ENCODE assay signal across 24 cellular contexts in the genomic region with DNA sequence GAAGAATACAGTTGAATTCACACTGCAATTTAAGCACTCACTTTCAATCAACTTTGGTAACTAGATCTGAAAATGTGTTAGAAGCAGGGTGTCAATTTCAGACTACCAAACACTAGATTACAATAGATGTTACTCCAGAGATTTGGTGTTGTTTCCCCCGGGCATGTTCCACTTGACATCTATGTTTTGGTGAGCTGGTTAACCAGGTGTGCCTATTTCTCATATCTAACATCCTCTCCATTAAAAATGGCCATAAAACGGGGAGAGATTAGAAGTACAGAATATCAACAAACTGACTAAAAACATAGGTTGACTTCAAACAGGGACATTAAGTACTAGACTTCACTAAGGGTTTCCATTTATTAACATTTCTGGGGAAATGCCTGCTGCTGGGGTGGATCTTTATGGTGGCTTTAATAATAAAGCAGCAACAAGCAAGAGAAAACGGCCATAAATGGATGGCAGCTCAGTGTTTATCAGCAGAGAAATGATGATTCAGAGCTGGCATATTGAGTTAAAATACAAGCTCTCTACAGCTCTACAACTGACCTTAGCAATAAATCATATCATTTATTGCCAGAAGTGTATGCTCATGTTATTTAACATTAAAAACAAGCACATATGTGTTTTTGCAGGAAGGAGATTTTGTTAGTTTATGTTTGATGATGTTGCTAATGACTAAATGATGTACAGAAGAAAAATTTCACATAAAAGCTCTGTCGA.
DNase-seq lines count a peak whose midpoint lies in the region; ATAC-seq and TF ChIP-seq lines count a peak whose summit lies in the region.
"Had no signal": no experiment of that assay in that cellular context is flagged by ENCODE, and none has a peak within 500 bp of the region (broad histone marks: within the 10 kb centered on the region; RNA-seq: fewer than 3 reads in every experiment).

No MANE protein-coding gene starts in this region.

- H3K9me3 ChIP-seq in OCI-LY1 (ENCODE audit: low read length) = no peaks in the 10 kb centered on the region
- H3K9me3 ChIP-seq: body of pancreas had no signal

- DNase-seq in DMS 273 (lab: John Stamatoyannopoulos, UW; ENCODE audit: unreplicated experiment) (peak; percentile 16), DMS 273 treated with DMSO at 0.1 percent for 48 hours (lab: John Stamatoyannopoulos, UW) (no peak), NCI-H1436 (lab: John Stamatoyannopoulos, UW) (peak; percentile 69), fibroblast of villous mesenchyme (ENCODE audit: low read depth) (peak; percentile 34), mesenteric fat pad (ENCODE audit: low spot score) (no peak)
- no peak for DNase-seq in stimulated activated CD4-positive, alpha-beta T cell treated with anti-CD3 and anti-CD28 coated beads, Interleukin-4, amount 100 ng/mL, for 1 hour
- DNase-seq in stimulated activated naive CD8-positive, alpha-beta T cell treated with anti-CD3 and anti-CD28 coated beads, Interleukin-15, Interleukin-2, amounts not matched to agents 100 U/mL and 50 U/mL, for 24 hours = no peak
- DNase-seq: activated B cell treated with CpG ODN at 0.5 μM for 24 hours; activated CD4-positive, alpha-beta T cell treated with anti-CD3 and anti-CD28 coated beads, Interleukin-2, amount 50 U/mL, for 4 hours; activated CD8-positive, alpha-beta memory T cell treated with anti-CD3 and anti-CD28 coated beads, Interleukin-2, amount 50 U/mL, for 4 hours; activated naive CD8-positive, alpha-beta T cell treated with anti-CD3 and anti-CD28 coated beads, Interleukin-2, amount 10 ng/mL, durations not matched to agents 7 days and 5 days; AML-193; body of pancreas; CD8-positive, alpha-beta memory T cell; DND-41; effector memory CD8-positive, alpha-beta T cell; NCI-H1105 treated with DMSO at 0.1 percent for 48 hours; stimulated activated CD4-positive, alpha-beta T cell treated with anti-CD3 and anti-CD28 coated beads, Interleukin-12 subunit alpha, Interleukin-12 subunit beta, amount 100 ng/mL, for 4 hours; T1000; trophoblast cell had no signal

- 0 out of 2 replicates have a peak overlapping the region, but pooled peaks have one; percentile 0 for H3K4me2 ChIP-seq in OCI-LY1 (ENCODE audit: low read length)

- ATAC-seq in stimulated activated naive CD8-positive, alpha-beta T cell treated with anti-CD3 and anti-CD28 coated beads, Interleukin-15, Interleukin-2, amounts not matched to agents 100 U/mL and 50 U/mL, for 24 hours = no peak
- ATAC-seq: body of pancreas; effector memory CD8-positive, alpha-beta T cell; esophagus mucosa had no signal

- H4K20me1 ChIP-seq in OCI-LY1 (ENCODE audit: insufficient read depth, low read length) = no peaks in the 10 kb centered on the region

- TF ChIP-seq CTCF in OCI-LY1 (IDR thresholded peaks at IDR 0.05; ENCODE audit: low read length) (no peak), fibroblast of villous mesenchyme (IDR thresholded peaks at IDR 0.05; ENCODE audit: insufficient read depth, low read depth, low read length) (no peak)

- H3K27me3 ChIP-seq in OCI-LY1 (ENCODE audit: insufficient read depth, low read length) = no peaks in the 10 kb centered on the region
- H3K27me3 ChIP-seq: body of pancreas had no signal

- H3K9ac ChIP-seq in OCI-LY1 (ENCODE audit: low read length) = no peak overlapping the region

- no peaks in the 10 kb centered on the region for H3K79me2 ChIP-seq in OCI-LY1 (ENCODE audit: insufficient read depth, low read length)

- H3K4me1 ChIP-seq in OCI-LY1 (ENCODE audit: insufficient read depth, low read length, severe bottlenecking) = peaks cover 46% of the 10 kb centered on the region
- H3K4me1 ChIP-seq: body of pancreas had no signal

- H3K9me2 ChIP-seq in OCI-LY1 (ENCODE audit: low read depth, low read length) = no peaks in the 10 kb centered on the region

- H3K4me3 ChIP-seq in OCI-LY1 (ENCODE audit: low read depth, low read length, poor library complexity, severe bottlenecking) (no peak overlapping the region), fibroblast of villous mesenchyme (ENCODE audit: low read depth, low read length) (no peak overlapping the region)
- H3K4me3 ChIP-seq: body of pancreas had no signal

- H3K27ac ChIP-seq in OCI-LY1 (ENCODE audit: low read depth, low read length, poor library complexity, severe bottlenecking) = no peak overlapping the region
- H3K27ac ChIP-seq: 22Rv1, body of pancreas, HL-60 had no signal

- H3F3A ChIP-seq in OCI-LY1 (ENCODE audit: insufficient read depth, low read length) = no peaks in the 10 kb centered on the region

- H3K36me3 ChIP-seq in OCI-LY1 (ENCODE audit: insufficient read depth, low read length) = no peaks in the 10 kb centered on the region

- no peak overlapping the region for H2AFZ ChIP-seq in OCI-LY1 (ENCODE audit: low read length)

Comparison
In these comparisons a context has a peak if more than half of its experiments do, and no peak if none do; other contexts are left out.
1. DNase-seq: peak in DMS 273 (single experiment), NCI-H1436 (single experiment) and fibroblast of villous mesenchyme (single experiment); none in DMS 273 treated with DMSO at 0.1 percent for 48 hours (single experiment), stimulated activated CD4-positive, alpha-beta T cell treated with anti-CD3 and anti-CD28 coated beads, Interleukin-4, amount 100 ng/mL, for 1 hour (single experiment), mesenteric fat pad (single experiment) and stimulated activated naive CD8-positive, alpha-beta T cell treated with anti-CD3 and anti-CD28 coated beads, Interleukin-15, Interleukin-2, amounts not matched to agents 100 U/mL and 50 U/mL, for 24 hours (single experiment).